Comparison of ENCODE assay signal across 16 cellular contexts in the genomic region with DNA sequence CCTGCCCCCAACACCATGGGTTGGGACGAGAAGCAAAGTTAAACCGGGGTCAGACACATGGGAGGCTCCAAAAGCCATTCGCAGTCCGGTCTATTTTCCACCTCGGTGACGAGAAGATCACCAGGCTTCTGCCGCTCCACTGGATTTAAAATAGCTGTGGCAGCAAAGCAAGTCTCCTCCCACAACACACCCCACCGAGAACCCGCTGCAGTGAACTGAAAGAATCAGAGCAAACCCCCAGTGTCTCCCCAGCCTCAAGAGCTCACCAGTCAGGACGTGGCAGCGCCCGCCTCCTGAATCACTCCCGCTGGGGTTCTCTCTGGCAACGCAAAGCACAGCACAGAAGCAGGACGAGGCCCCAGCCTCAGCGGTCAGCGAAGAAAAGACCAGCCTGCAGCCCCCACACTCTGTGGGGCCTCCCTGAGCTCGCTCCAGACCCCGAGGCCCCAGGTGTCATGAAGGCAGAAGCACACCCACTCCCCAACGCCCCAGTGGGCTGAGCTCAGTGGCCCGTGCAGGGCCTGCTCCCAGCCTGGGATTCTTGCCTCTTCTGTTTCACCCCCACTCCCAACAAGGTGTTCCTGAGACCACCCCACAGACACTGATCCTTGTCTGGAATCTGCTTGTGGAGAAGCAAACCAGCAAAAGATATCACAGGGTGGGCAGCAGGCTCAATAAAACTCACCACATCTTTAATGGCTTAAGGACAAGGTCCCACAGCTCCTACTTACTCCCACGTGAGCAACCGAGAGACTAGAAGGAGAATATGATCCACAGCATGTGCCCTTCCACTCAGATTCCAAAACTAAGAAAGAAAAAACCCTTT.
DNase-seq lines count a peak whose midpoint lies in the region; ATAC-seq and TF ChIP-seq lines count a peak whose summit lies in the region.
"Had no signal": no experiment of that assay in that cellular context is flagged by ENCODE, and none has a peak within 500 bp of the region (broad histone marks: within the 10 kb centered on the region; RNA-seq: fewer than 3 reads in every experiment).

No MANE protein-coding gene starts in this region.

- H3K27ac ChIP-seq in BLaER1 treated with 17β-estradiol and CSF1 and Interleukin-3, amounts not matched to agents 10 nM and 100 nM: no peak overlapping the region
- H3K27ac ChIP-seq: A549 had no signal

- peaks cover 42 to 67% (median 50%) of the 10 kb centered on the region in 11 experiments for H3K9me3 ChIP-seq in BLaER1 treated with 17β-estradiol and CSF1 and Interleukin-3, amounts not matched to agents 10 nM and 100 nM (replicated peaks in 1 of 11)

- DNase-seq in chondrocyte (ENCODE audit: low spot score) (peak; percentile 82), left lobe of liver (ENCODE audit: low spot score) (peak; percentile 31), posterior cingulate gyrus (peak in 6 of 10 donors; percentile 15 to 86 (median 54)), T-helper 1 cell (no peak), Kasumi-1 (lab: John Stamatoyannopoulos, UW) (no peak), NCI-H2107 (lab: John Stamatoyannopoulos, UW) (no peak), NCI-H69 (lab: John Stamatoyannopoulos, UW) (no peak)
- DNase-seq: DMS 273 treated with DMSO at 0.1 percent for 48 hours, GDM1, NCI-H1417, NCI-H187 treated with DMSO at 0.1 percent for 48 hours, OCI-M1 had no signal

- no peak overlapping the region for H3K4me3 ChIP-seq in BLaER1 treated with 17β-estradiol and CSF1 and Interleukin-3, amounts not matched to agents 10 nM and 100 nM
- H3K4me3 ChIP-seq: A549, GM12878 had no signal

- peaks cover 0 to 13% (median 0%) of the 10 kb centered on the region in 11 experiments; a peak in 3 of 22 replicates for H3K36me3 ChIP-seq in BLaER1 treated with 17β-estradiol and CSF1 and Interleukin-3, amounts not matched to agents 10 nM and 100 nM

- H3K4me3 Mint-ChIP-seq in chondrocyte (ENCODE audit: unreplicated experiment): no peak overlapping the region
- H3K4me3 Mint-ChIP-seq: CD14-positive monocyte had no signal

- no peak overlapping the region for H3K27ac Mint-ChIP-seq in chondrocyte (ENCODE audit: unreplicated experiment)
- H3K27ac Mint-ChIP-seq: CD14-positive monocyte had no signal

- no peak for TF ChIP-seq CTCF in chondrocyte (IDR thresholded peaks at IDR 0.05)

- peak overlapping the region in 10 of 11 experiments; percentile 10 to 87 (median 60); a peak in 19 of 22 replicates for H3K4me2 ChIP-seq in BLaER1 treated with 17β-estradiol and CSF1 and Interleukin-3, amounts not matched to agents 10 nM and 100 nM
- H3K4me2 ChIP-seq: A549 had no signal

- peaks cover 3% of the 10 kb centered on the region for H3K27me3 Mint-ChIP-seq in chondrocyte (ENCODE audit: low read depth)

- H3K9ac ChIP-seq in BLaER1 treated with 17β-estradiol and CSF1 and Interleukin-3, amounts not matched to agents 10 nM and 100 nM: 0 out of 22 replicates have a peak overlapping the region, but pooled peaks of 1 of the 11 experiments have one; percentile 6

- H3K36me3 Mint-ChIP-seq in chondrocyte (ENCODE audit: low read depth): peaks cover 3% of the 10 kb centered on the region
- H3K36me3 Mint-ChIP-seq: CD14-positive monocyte had no signal

- H3K27me3 ChIP-seq in BLaER1 treated with 17β-estradiol and CSF1 and Interleukin-3, amounts not matched to agents 10 nM and 100 nM: peaks cover 0 to 45% (median 11%) of the 10 kb centered on the region in 11 experiments; a peak in 13 of 22 replicates

- no peak for ATAC-seq in left lobe of liver
- ATAC-seq: A549, GM12878 had no signal

- H3K4me1 Mint-ChIP-seq in chondrocyte (ENCODE audit: low read depth): no peaks in the 10 kb centered on the region
- H3K4me1 Mint-ChIP-seq: CD14-positive monocyte had no signal

- intact Hi-C loops in posterior cingulate gyrus (cut with DNase I): no loop called here

- H3K4me1 ChIP-seq in BLaER1 treated with 17β-estradiol and CSF1 and Interleukin-3, amounts not matched to agents 10 nM and 100 nM: peaks cover 0 to 62% (median 48%) of the 10 kb centered on the region in 10 experiments; a peak in 16 of 20 replicates
- H3K4me1 ChIP-seq: A549 had no signal

- H4K20me1 ChIP-seq in BLaER1 treated with 17β-estradiol and CSF1 and Interleukin-3, amounts not matched to agents 10 nM and 100 nM: no peaks in the 10 kb centered on the region; a peak in 1 of 22 replicates

- peaks cover 26% of the 10 kb centered on the region for H3K9me3 Mint-ChIP-seq in chondrocyte (ENCODE audit: low read depth)

Comparison
In these comparisons a context has a peak if more than half of its experiments do, and no peak if none do; other contexts are left out.
1. DNase-seq: peak in chondrocyte (single experiment), left lobe of liver (single experiment) and posterior cingulate gyrus (6 of 10); none in T-helper 1 cell (0 of 5), Kasumi-1 (0 of 2), NCI-H2107 (single experiment) and NCI-H69 (single experiment).